ENCODE assay signal across 9 cellular contexts in the genomic region with DNA sequence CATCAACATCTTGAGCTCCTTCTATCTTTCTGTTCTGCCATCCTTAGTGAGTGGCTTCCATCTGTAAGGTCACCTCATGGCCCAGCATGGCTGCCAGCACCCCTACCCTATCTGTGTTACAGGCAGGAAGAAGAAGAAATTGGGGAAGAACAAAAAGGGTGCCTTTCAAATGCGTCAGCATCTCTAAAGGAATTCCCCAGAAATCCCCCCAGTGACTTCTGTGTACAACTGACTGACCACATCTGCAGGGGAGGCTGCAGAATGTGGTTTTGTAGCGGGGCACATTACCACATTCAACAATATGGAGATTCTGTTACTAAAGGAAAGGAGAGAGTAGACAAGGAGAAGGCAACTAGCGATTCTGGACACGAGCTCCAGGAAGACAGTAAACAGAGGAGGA. TPM values are rescaled to one million over a fixed set of nuclear protein-coding genes. Genes with fewer than 3 reads are reported as not detected.
DNase-seq lines count a peak whose midpoint lies in the region; ATAC-seq and TF ChIP-seq lines count a peak whose summit lies in the region.
"Had no signal": no experiment of that assay in that cellular context is flagged by ENCODE, and none has a peak within 500 bp of the region (broad histone marks: within the 10 kb centered on the region; RNA-seq: fewer than 3 reads in every experiment).

No MANE protein-coding gene starts in this region.

- ATAC-seq in GM21786 (IDR thresholded peaks at IDR 0.05; ENCODE audit: unreplicated experiment), result peak; percentile 49
- no peak for ATAC-seq in heart left ventricle

- no peaks in the 10 kb centered on the region for H3K36me3 ChIP-seq in heart left ventricle

- intact Hi-C loops in heart left ventricle (cut with DNase I), result loop anchor here in 8 of 10 donors (5.0 to 10.0 kb wide), 9 partner anchors 83 to 1413 kb away; no protein-coding TSS in a partner anchor

- in situ Hi-C loops in GM13977 (cut with MboI; ENCODE audit: low pct_unique_long_range_greater_than_20kb, low sequenced_read_pairs, unreplicated experiment), result loop anchor here (25.0 kb wide), 3 partner anchors 631 to 1031 kb away; a partner anchor contains a TSS

- peak overlapping the region in 4 of 6 donors; percentile 27 to 46 (median 39) for H3K27ac Mint-ChIP-seq in immature natural killer cell

- H3K4me1 ChIP-seq in heart left ventricle, result peaks cover 0 to 14% (median 6%) of the 10 kb centered on the region in 12 donors

- no peaks in the 10 kb centered on the region for H3K36me3 Mint-ChIP-seq in immature natural killer cell

- peaks cover 21 to 37% of the 10 kb centered on the region in 2 donors for H3K4me1 Mint-ChIP-seq in immature natural killer cell

- no peaks in the 10 kb centered on the region for H3K27me3 ChIP-seq in heart left ventricle

- H3K27me3 Mint-ChIP-seq in immature natural killer cell (ENCODE audit: low read depth in 3 of 3), result peaks cover 0 to 5% (median 0%) of the 10 kb centered on the region in 3 donors

- no peaks in the 10 kb centered on the region for H3K9me3 ChIP-seq in heart left ventricle

- H3K4me3 ChIP-seq in heart left ventricle, result no peak overlapping the region

- TF ChIP-seq POLR2A in heart left ventricle (IDR thresholded peaks at IDR 0.05), result no peak

- H3K27ac ChIP-seq in heart left ventricle, result no peak overlapping the region

- WGBS in heart left ventricle, 4 donors, result 79 to 88% (median 83%) methylated on average over 4 of the region's 4 CpGs

- no peak for TF ChIP-seq CTCF in GM13977 (IDR thresholded peaks at IDR 0.05; ENCODE audit: extremely low read depth, insufficient read depth, missing control alignments)
- TF ChIP-seq CTCF in heart left ventricle (IDR thresholded peaks at IDR 0.05), result no peak

- peak; percentile 53 for DNase-seq in GM13977 (ENCODE audit: low spot score)
- DNase-seq in OCI-M1 (lab: John Stamatoyannopoulos, UW), result peak; percentile 59
- peak in 2 of 3 donors; percentile 10 to 36 for DNase-seq in immature natural killer cell
- DNase-seq in heart left ventricle, result no peak
- no peak for DNase-seq in COLO829 (ENCODE audit: low spot score)
- DNase-seq in medulla oblongata (ENCODE audit: extremely low spot score), result no peak
- no peak for DNase-seq in NCI-H446 treated with DMSO at 0.1 percent for 48 hours (lab: John Stamatoyannopoulos, UW)
- DNase-seq: NCI-H1694 had no signal

- no peak overlapping the region for H3K4me3 Mint-ChIP-seq in immature natural killer cell

- H3K9me3 Mint-ChIP-seq in immature natural killer cell, result no peaks in the 10 kb centered on the region

RNA-seq across cellular contexts. Expression of a gene that starts 40.1 kb away (rescaled TPM):
- polyA plus RNA-seq in immature natural killer cell (10 to 100 TPM; 23.8 to 37.1 (median 32.4) TPM), heart left ventricle (10 to 100 TPM in 1 of 2 donors, 1 to 10 TPM in 1; 8.7 to 17.2 TPM)
- total RNA-seq in heart left ventricle, result 10 to 100 TPM; 13.0 to 21.6 (median 14.8) TPM

RNA-seq across cellular contexts. Expression of a gene that starts 40.5 kb away (rescaled TPM):
- polyA plus RNA-seq in immature natural killer cell (100 to 1,000 TPM; 408 to 447 (median 440) TPM), heart left ventricle (100 to 1,000 TPM in 1 of 2 donors, 10 to 100 TPM in 1; 82.5 to 165 TPM)
- total RNA-seq in heart left ventricle, result 10 to 100 TPM; 29.9 to 62.5 (median 39.5) TPM

Comparison
In these comparisons a context has a peak if more than half of its experiments do, and no peak if none do; other contexts are left out.
1. DNase-seq: peak in GM13977 (single experiment), OCI-M1 (single experiment) and immature natural killer cell (2 of 3); none in heart left ventricle (0 of 5), COLO829 (single experiment), medulla oblongata (single experiment) and NCI-H446 treated with DMSO at 0.1 percent for 48 hours (single experiment).